ENCODE assay signal across 10 cellular contexts in the genomic region with DNA sequence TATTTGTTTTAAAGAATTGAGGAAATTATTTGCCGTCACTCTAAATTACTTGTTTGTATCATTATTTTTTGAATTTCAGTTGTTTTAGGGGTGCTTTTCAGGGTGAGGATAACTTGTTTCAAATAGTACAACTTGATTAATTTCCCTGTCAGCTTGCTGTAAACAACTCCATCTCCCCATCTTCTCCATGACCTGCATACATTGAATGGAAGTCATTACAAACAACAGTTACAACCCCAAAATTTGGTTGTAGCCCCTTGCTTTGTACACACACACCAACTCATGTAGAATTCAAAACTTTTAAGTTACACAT. TPM values are rescaled to one million over a fixed set of nuclear protein-coding genes. Genes with fewer than 3 reads are reported as not detected.
DNase-seq lines count a peak whose midpoint lies in the region; ATAC-seq and TF ChIP-seq lines count a peak whose summit lies in the region.
"Had no signal": no experiment of that assay in that cellular context is flagged by ENCODE, and none has a peak within 500 bp of the region (broad histone marks: within the 10 kb centered on the region; RNA-seq: fewer than 3 reads in every experiment).

No MANE protein-coding gene starts in this region.

- H3K36me3 Mint-ChIP-seq in endodermal cell (ENCODE audit: low read depth) = peaks cover 18% of the 10 kb centered on the region

- H3K27me3 ChIP-seq in OCI-LY1 (ENCODE audit: insufficient read depth, low read length) (no peaks in the 10 kb centered on the region), endodermal cell (ENCODE audit: control insufficient read depth, insufficient read depth, low read length, poor library complexity, severe bottlenecking) (no peaks in the 10 kb centered on the region), psoas muscle (ENCODE audit: insufficient read depth in 3 of 3, low read length in 2 of 3) (no peaks in the 10 kb centered on the region)
- H3K27me3 ChIP-seq: neutrophil had no signal

- no peaks in the 10 kb centered on the region for H3F3A ChIP-seq in OCI-LY1 (ENCODE audit: insufficient read depth, low read length)

- no peak for DNase-seq in endodermal cell
- DNase-seq in psoas muscle = no peak
- DNase-seq in stimulated activated CD4-positive, alpha-beta T cell treated with anti-CD3 and anti-CD28 coated beads, Interleukin-1b, Interleukin-23, amount 100 ng/mL, for 48 hours = no peak
- no peak for DNase-seq in HUDEP-2 (lab: John Stamatoyannopoulos, UW; ENCODE audit: unreplicated experiment in 76 of 76)
- DNase-seq in central memory CD4-positive, alpha-beta T cell = no peak
- DNase-seq: effector CD4-positive, alpha-beta T cell had no signal

- H3K4me3 ChIP-seq in GM08714 (ENCODE audit: low read length) (peak overlapping the region; percentile 97; the same call in 1 of the 2 replicates), OCI-LY1 (ENCODE audit: low read depth, low read length, poor library complexity, severe bottlenecking) (peak overlapping the region; percentile 100), endodermal cell (ENCODE audit: low read length) (peak overlapping the region; percentile 89), psoas muscle (peak overlapping the region; percentile 69)

- 100% methylated on average over 1 of the region's 1 CpG; no CpG with 5 or more reads in 1 of the 2 experiments for WGBS in endodermal cell (ENCODE audit: insufficient coverage in 1 of 2, insufficient read length in 1 of 2), 2 experiments
- WGBS in psoas muscle, 3 donors = 75 to 90% (median 87%) methylated on average over 1 of the region's 1 CpG

- H3K79me2 ChIP-seq in OCI-LY1 (ENCODE audit: insufficient read depth, low read length) = peaks cover 48% of the 10 kb centered on the region

- no peak overlapping the region for H3K27ac Mint-ChIP-seq in endodermal cell

- intact Hi-C loops in psoas muscle (cut with DNase I) = loop anchor here in 1 of 2 donors (10.0 kb wide), 1 partner anchor 1095 kb away; the partner anchor contains the start of gene COX18

- no peaks in the 10 kb centered on the region for H3K9me2 ChIP-seq in OCI-LY1 (ENCODE audit: low read depth, low read length)

- H4K20me1 ChIP-seq in OCI-LY1 (ENCODE audit: insufficient read depth, low read length) = no peaks in the 10 kb centered on the region

- H3K4me1 ChIP-seq in OCI-LY1 (ENCODE audit: insufficient read depth, low read length, severe bottlenecking) = peaks cover 23% of the 10 kb centered on the region
- H3K4me1 ChIP-seq in endodermal cell (ENCODE audit: control insufficient read depth, insufficient read depth, low read length) = no peaks in the 10 kb centered on the region
- H3K4me1 ChIP-seq in psoas muscle = peaks cover 23% of the 10 kb centered on the region

- H3K27me3 Mint-ChIP-seq in endodermal cell (ENCODE audit: insufficient read depth) = no peaks in the 10 kb centered on the region

- H2AFZ ChIP-seq in OCI-LY1 (ENCODE audit: low read length) = no peak overlapping the region

- H3K9ac ChIP-seq in OCI-LY1 (ENCODE audit: low read length) (peak overlapping the region; percentile 99), endodermal cell (ENCODE audit: extremely low read depth, low read length, poor library complexity, severe bottlenecking) (no peak overlapping the region)

- H3K27ac ChIP-seq in OCI-LY1 (ENCODE audit: low read depth, low read length, poor library complexity, severe bottlenecking) = no peak overlapping the region
- H3K27ac ChIP-seq in endodermal cell (ENCODE audit: low read depth, low read length) = no peak overlapping the region
- peak overlapping the region; percentile 90 for H3K27ac ChIP-seq in psoas muscle
- H3K27ac ChIP-seq: neutrophil had no signal

- H3K36me3 ChIP-seq in OCI-LY1 (ENCODE audit: insufficient read depth, low read length) (peaks cover 35% of the 10 kb centered on the region), endodermal cell (ENCODE audit: control insufficient read depth, insufficient read depth, low read length) (peaks cover 27% of the 10 kb centered on the region), psoas muscle (ENCODE audit: insufficient read depth in 1 of 2, low read depth in 1 of 2) (peaks cover 3 to 15% of the 10 kb centered on the region in 2 donors)
- H3K36me3 ChIP-seq: neutrophil had no signal

- peaks cover 20% of the 10 kb centered on the region for H3K4me1 Mint-ChIP-seq in endodermal cell

- H3K4me3 Mint-ChIP-seq in endodermal cell = peak overlapping the region; percentile 86

- H3K4me2 ChIP-seq in OCI-LY1 (ENCODE audit: low read length) = peak overlapping the region; percentile 92

- H3K9me3 Mint-ChIP-seq in endodermal cell = no peaks in the 10 kb centered on the region

- TF ChIP-seq CTCF in OCI-LY1 (IDR thresholded peaks at IDR 0.05; ENCODE audit: low read length) (no peak), endodermal cell (conservative IDR thresholded peaks at IDR 0.05) (no peak), psoas muscle (IDR thresholded peaks at IDR 0.05) (no peak)

- ATAC-seq in psoas muscle = no peak
- no peak for ATAC-seq in activated CD4-positive, CD25-positive, alpha-beta regulatory T cell treated with anti-CD3 and anti-CD28 coated beads, Interleukin-2, amount 50 U/mL, for 24 hours

- no peaks in the 10 kb centered on the region for H3K9me3 ChIP-seq in OCI-LY1 (ENCODE audit: low read length)
- H3K9me3 ChIP-seq in endodermal cell (ENCODE audit: control insufficient read depth, low read length) = no peaks in the 10 kb centered on the region
- H3K9me3 ChIP-seq in psoas muscle = no peaks in the 10 kb centered on the region
- H3K9me3 ChIP-seq: neutrophil had no signal

RNA-seq across cellular contexts. Expression of gene MTHFD2L, which starts 1.4 kb away (rescaled TPM):
- total RNA-seq in endodermal cell (10 to 100 TPM; 10.4 to 11.5 TPM), psoas muscle (10 to 100 TPM in 2 of 4 donors, 1 to 10 TPM in 2; 6.4 to 10.4 (median 9.7) TPM)
- 11.6 TPM for polyA plus RNA-seq in endodermal cell (2013, experiment 1 of 2)
- 13.1 TPM for polyA plus RNA-seq in endodermal cell (2013, experiment 2 of 2)
- polyA plus RNA-seq in psoas muscle = 10 to 100 TPM in 1 of 3 donors, 1 to 10 TPM in 2; 4.3 to 11.6 (median 7.3) TPM
